1 cellular context compared by ENCODE assay signal in genomic region chr12:55834400-55834799, GRCh38. TPM values are rescaled to one million over a fixed set of nuclear protein-coding genes. Genes with fewer than 3 reads are reported as not detected.
"Had no signal": no experiment of that assay in that cellular context is flagged by ENCODE, and none has a peak within 500 bp of the region (broad histone marks: within the 10 kb centered on the region; RNA-seq: fewer than 3 reads in every experiment).

No MANE protein-coding gene starts in this region.

RNA-seq across cellular contexts. Expression of gene MMP19, which starts 8.3 kb away (rescaled TPM):
- total RNA-seq: GM12878 had no signal
